In the genomic region with DNA sequence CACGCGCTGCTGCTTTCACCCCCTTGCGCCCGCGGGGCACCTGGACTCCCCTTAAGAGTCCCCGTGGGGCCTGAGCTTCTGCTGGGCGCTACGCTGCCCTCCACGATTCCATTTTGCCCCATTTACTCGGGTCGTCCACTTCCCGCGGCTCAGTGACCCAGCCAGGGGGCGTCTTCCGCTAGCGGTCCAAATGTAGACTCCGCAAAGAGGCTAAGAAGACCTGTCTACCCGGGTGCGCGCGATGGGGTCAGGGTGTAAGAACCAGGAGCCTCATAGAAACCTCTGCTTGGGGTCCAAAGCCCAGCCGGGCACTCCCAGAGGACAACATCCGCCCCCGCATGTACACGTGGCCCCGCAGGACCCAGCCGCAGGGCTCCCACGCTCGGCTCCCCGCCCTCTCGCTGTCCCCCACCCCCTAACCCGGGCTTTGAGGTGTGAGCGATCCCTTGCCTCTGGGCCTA, we compare ENCODE assay signal across 1 cellular context.
TF ChIP-seq lines count a peak whose summit lies in the region.

No MANE protein-coding gene starts in this region.

TF ChIP-seq in H1, 55 proteins besides CTCF, POLR2A, EP300 and RAD21:
- TF ChIP-seq EGR1 (IDR thresholded peaks at IDR 0.05; ENCODE audit: borderline replicate concordance, low read depth, low read length) (peak; percentile 48; the same call in 1 of the 2 replicates), RBBP5 (IDR thresholded peaks at IDR 0.05; ENCODE audit: borderline replicate concordance, low read depth, low read length) (0 out of 2 replicates have a peak, but pooled peaks have one; percentile 10), KDM4A (IDR thresholded peaks at IDR 0.05; ENCODE audit: low read depth, low read length, severe bottlenecking) (peak; percentile 39), NRF1 (IDR thresholded peaks at IDR 0.05; ENCODE audit: low read depth, low read length) (no peak), EZH2 (IDR thresholded peaks at IDR 0.05; ENCODE audit: low read depth, low read length, severe bottlenecking) (peak; percentile 53), TBP (IDR thresholded peaks at IDR 0.05; ENCODE audit: low read depth, low read length) (no peak)
- TF ChIP-seq, protein P1, sequence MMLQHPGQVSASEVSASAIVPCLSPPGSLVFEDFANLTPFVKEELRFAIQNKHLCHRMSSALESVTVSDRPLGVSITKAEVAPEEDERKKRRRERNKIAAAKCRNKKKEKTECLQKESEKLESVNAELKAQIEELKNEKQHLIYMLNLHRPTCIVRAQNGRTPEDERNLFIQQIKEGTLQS (IDR thresholded peaks at IDR 0.05; ENCODE audit: insufficient read depth, low read depth, low read length), result no peak
